In genomic region chr1:228377664-228378452, GRCh38 we compare ENCODE assay signal across 9 cellular contexts. TPM values are rescaled to one million over a fixed set of nuclear protein-coding genes. Genes with fewer than 3 reads are reported as not detected.
DNase-seq lines count a peak whose midpoint lies in the region; ATAC-seq lines count a peak whose summit lies in the region.
"Had no signal": no experiment of that assay in that cellular context is flagged by ENCODE, and none has a peak within 500 bp of the region (broad histone marks: within the 10 kb centered on the region; RNA-seq: fewer than 3 reads in every experiment).

No MANE protein-coding gene starts in this region.

- peaks cover 36% of the 10 kb centered on the region for H3K27me3 ChIP-seq in iPS-18a (ENCODE audit: control insufficient read depth, insufficient read depth, low read length)

- H3K4me1 ChIP-seq in iPS-18a (ENCODE audit: control insufficient read depth, low read depth, low read length), result peaks cover 5% of the 10 kb centered on the region

- peak overlapping the region; percentile 54 for H3K4me3 ChIP-seq in iPS-18a (ENCODE audit: low read length)

- POLR2A ChIA-PET in activated naive CD8-positive, alpha-beta T cell treated with anti-CD3 and anti-CD28 coated beads, Interleukin-2, amount 10 ng/mL, durations not matched to agents 7 days and 5 days (lab: Charles Lee), result interaction anchor here (0.5 kb wide), 1 partner anchor 378 kb away, joined by 4 read pairs; no protein-coding TSS in a partner anchor

- H3K27me3 Mint-ChIP-seq in activated naive CD8-positive, alpha-beta T cell treated with anti-CD3 and anti-CD28 coated beads, Interleukin-2, amount 10 ng/mL, durations not matched to agents 7 days and 5 days, result peaks cover 31% of the 10 kb centered on the region

- no peaks in the 10 kb centered on the region for H3K36me3 ChIP-seq in iPS-18a (ENCODE audit: control insufficient read depth, low read depth, low read length)

- H3K36me3 Mint-ChIP-seq in activated naive CD8-positive, alpha-beta T cell treated with anti-CD3 and anti-CD28 coated beads, Interleukin-2, amount 10 ng/mL, durations not matched to agents 7 days and 5 days, result no peaks in the 10 kb centered on the region

- peak overlapping the region; percentile 35 for H3K4me3 Mint-ChIP-seq in activated naive CD8-positive, alpha-beta T cell treated with anti-CD3 and anti-CD28 coated beads, Interleukin-2, amount 10 ng/mL, durations not matched to agents 7 days and 5 days

- peak; percentile 8 for DNase-seq in NCI-H2171 treated with DMSO at 0.1 percent for 48 hours (lab: John Stamatoyannopoulos, UW)
- DNase-seq in NCI-H2171 (lab: John Stamatoyannopoulos, UW), result no peak
- no peak for DNase-seq in activated naive CD8-positive, alpha-beta T cell treated with anti-CD3 and anti-CD28 coated beads, Interleukin-2, amount 10 ng/mL, durations not matched to agents 7 days and 5 days
- DNase-seq in stimulated activated naive CD8-positive, alpha-beta T cell treated with anti-CD3 and anti-CD28 coated beads, Interleukin-15, Interleukin-2, amounts not matched to agents 100 U/mL and 50 U/mL, for 24 hours, result peak; percentile 10
- no peak for DNase-seq in GDM1 (lab: John Stamatoyannopoulos, UW)
- no peak for DNase-seq in NK-92 (lab: John Stamatoyannopoulos, UW; ENCODE audit: unreplicated experiment)

- no peaks in the 10 kb centered on the region for H3K9me3 ChIP-seq in iPS-18a (ENCODE audit: control insufficient read depth, low read depth, low read length)

- no peaks in the 10 kb centered on the region for H3K9me3 Mint-ChIP-seq in activated naive CD8-positive, alpha-beta T cell treated with anti-CD3 and anti-CD28 coated beads, Interleukin-2, amount 10 ng/mL, durations not matched to agents 7 days and 5 days
- H3K9me3 Mint-ChIP-seq: CD4-positive, CD25-positive, alpha-beta regulatory T cell had no signal

- H3K4me1 Mint-ChIP-seq in activated naive CD8-positive, alpha-beta T cell treated with anti-CD3 and anti-CD28 coated beads, Interleukin-2, amount 10 ng/mL, durations not matched to agents 7 days and 5 days, result peaks cover 4% of the 10 kb centered on the region

- peak; percentile 43 for ATAC-seq in activated naive CD8-positive, alpha-beta T cell treated with anti-CD3 and anti-CD28 coated beads, Interleukin-2, amount 10 ng/mL, durations not matched to agents 7 days and 5 days (ENCODE audit: low read depth)
- ATAC-seq in stimulated activated naive CD8-positive, alpha-beta T cell treated with anti-CD3 and anti-CD28 coated beads, Interleukin-15, Interleukin-2, amounts not matched to agents 100 U/mL and 50 U/mL, for 24 hours, result peak; percentile 9
- no peak for ATAC-seq in HG02870 (IDR thresholded peaks at IDR 0.05; ENCODE audit: unreplicated experiment)

- H3K27ac Mint-ChIP-seq in activated naive CD8-positive, alpha-beta T cell treated with anti-CD3 and anti-CD28 coated beads, Interleukin-2, amount 10 ng/mL, durations not matched to agents 7 days and 5 days, result no peak overlapping the region
- H3K27ac Mint-ChIP-seq: CD4-positive, CD25-positive, alpha-beta regulatory T cell had no signal

- no peak overlapping the region for H3K9ac ChIP-seq in iPS-18a (ENCODE audit: low read length)

- H3K27ac ChIP-seq in iPS-18a (ENCODE audit: low read length), result no peak overlapping the region

RNA-seq across cellular contexts. Expression of gene TRIM11, which starts 28.8 kb away (rescaled TPM):
- total RNA-seq in activated naive CD8-positive, alpha-beta T cell treated with anti-CD3 and anti-CD28 coated beads, Interleukin-2, amount 10 ng/mL, durations not matched to agents 7 days and 5 days, result 10 to 100 TPM; 66.6 to 73.2 TPM

RNA-seq across cellular contexts. Expression of gene TRIM17, which starts 38.8 kb away (rescaled TPM):
- total RNA-seq in activated naive CD8-positive, alpha-beta T cell treated with anti-CD3 and anti-CD28 coated beads, Interleukin-2, amount 10 ng/mL, durations not matched to agents 7 days and 5 days, result 1 to 10 TPM; 3.4 to 4.3 TPM

Comparison
In these comparisons a context has a peak if more than half of its experiments do, and no peak if none do; other contexts are left out.
1. DNase-seq: peak in NCI-H2171 treated with DMSO at 0.1 percent for 48 hours (single experiment) and stimulated activated naive CD8-positive, alpha-beta T cell treated with anti-CD3 and anti-CD28 coated beads, Interleukin-15, Interleukin-2, amounts not matched to agents 100 U/mL and 50 U/mL, for 24 hours (single experiment); none in NCI-H2171 (single experiment), activated naive CD8-positive, alpha-beta T cell treated with anti-CD3 and anti-CD28 coated beads, Interleukin-2, amount 10 ng/mL, durations not matched to agents 7 days and 5 days (single experiment), GDM1 (single experiment) and NK-92 (single experiment).